In genomic region chr14:64968651-64969050, GRCh38 we compare ENCODE assay signal across 15 cellular contexts. TPM values are rescaled to one million over a fixed set of nuclear protein-coding genes. Genes with fewer than 3 reads are reported as not detected.
A peak's percentile ranks its signal among the peaks of the same experiment; 100 is the strongest.
DNase-seq lines count a peak whose midpoint lies in the region; ATAC-seq and TF ChIP-seq lines count a peak whose summit lies in the region.
"Had no signal": no experiment of that assay in that cellular context is flagged by ENCODE, and none has a peak within 500 bp of the region (broad histone marks: within the 10 kb centered on the region; RNA-seq: fewer than 3 reads in every experiment).

No MANE protein-coding gene starts in this region.

- no peak for DNase-seq in CD8-positive, alpha-beta T cell
- DNase-seq in Karpas-422 (no peak), astrocyte of the spinal cord (ENCODE audit: low read depth, low spot score) (peak; percentile 69), myocyte (ENCODE audit: low read depth) (peak; percentile 81), DMS53 treated with DMSO at 0.1 percent for 48 hours (lab: John Stamatoyannopoulos, UW; ENCODE audit: unreplicated experiment) (no peak)
- no peak for DNase-seq in stimulated activated CD4-positive, alpha-beta T cell treated with anti-CD3 and anti-CD28 coated beads, Interleukin-4, amount 100 ng/mL, for 1 hour
- DNase-seq: adrenal gland, GOT3, left ventricle myocardium superior, SHP77 treated with DMSO at 0.1 percent for 48 hours had no signal

- no peak for TF ChIP-seq CTCF in CD8-positive, alpha-beta T cell (IDR thresholded peaks at IDR 0.05)
- TF ChIP-seq CTCF in astrocyte of the spinal cord (IDR thresholded peaks at IDR 0.05; ENCODE audit: low read depth, low read length) = peak; percentile 17

- no peaks in the 10 kb centered on the region for H3K9me3 ChIP-seq in CD8-positive, alpha-beta T cell (ENCODE audit: low read length)
- no peaks in the 10 kb centered on the region for H3K9me3 ChIP-seq in Karpas-422 (ENCODE audit: low read length)
- H3K9me3 ChIP-seq: adrenal gland had no signal

- no peaks in the 10 kb centered on the region for H3K9me2 ChIP-seq in Karpas-422 (replicated peaks; ENCODE audit: insufficient read depth, low read length)

- no peak overlapping the region for H3K4me3 ChIP-seq in CD8-positive, alpha-beta T cell (ENCODE audit: low read depth, low read length)
- H3K4me3 ChIP-seq in Karpas-422 (ENCODE audit: low read length) (peak overlapping the region; percentile 9; the same call in 1 of the 2 replicates), astrocyte of the spinal cord (ENCODE audit: low read depth, low read length) (no peak overlapping the region)
- H3K4me3 ChIP-seq: adrenal gland had no signal

- ATAC-seq in CD8-positive, alpha-beta T cell = no peak
- ATAC-seq in HG02885 (IDR thresholded peaks at IDR 0.05; ENCODE audit: poor library complexity, unreplicated experiment) = no peak
- ATAC-seq in HG02763 (IDR thresholded peaks at IDR 0.05; ENCODE audit: unreplicated experiment) = no peak
- ATAC-seq: left ventricle myocardium superior had no signal

- CTCF ChIA-PET in CD8-positive, alpha-beta T cell (lab: Charles Lee) = interaction anchor here (1.2 to 2.0 kb wide), 2 partner anchors 18 to 145 kb away, joined by 3 to 7 read pairs; partner anchors contain the start of gene FNTB

- POLR2A ChIA-PET in CD8-positive, alpha-beta T cell (lab: Charles Lee) = interaction anchor here (0.8 kb wide), 1 partner anchor 54 kb away, joined by 3 read pairs; the partner anchor contains the start of gene CHURC1

- H3K4me3 Mint-ChIP-seq in CD8-positive, alpha-beta T cell = no peak overlapping the region
- H3K4me3 Mint-ChIP-seq: T-helper 1 cell treated with Interleukin-12 subunit alpha and Interleukin-12 subunit beta and Interleukin-4 antibody, amounts not matched to agents 30 μg/mL and 1 μg/mL, for 36 hours had no signal

- peaks cover 25% of the 10 kb centered on the region for H3K4me1 Mint-ChIP-seq in CD8-positive, alpha-beta T cell (ENCODE audit: low read depth)

- no peaks in the 10 kb centered on the region for H3K27me3 ChIP-seq in CD8-positive, alpha-beta T cell (ENCODE audit: insufficient read depth, low read length)
- no peaks in the 10 kb centered on the region for H3K27me3 ChIP-seq in Karpas-422 (ENCODE audit: low read length)
- H3K27me3 ChIP-seq: adrenal gland had no signal

- intact Hi-C loops in CD8-positive, alpha-beta T cell (cut with DNase I, micrococcal nuclease) = no loop called here

- no peaks in the 10 kb centered on the region for H3K36me3 Mint-ChIP-seq in CD8-positive, alpha-beta T cell

- no peaks in the 10 kb centered on the region for H3K27me3 Mint-ChIP-seq in CD8-positive, alpha-beta T cell (ENCODE audit: low read depth)

- H3K4me2 ChIP-seq in Karpas-422 (ENCODE audit: low read depth, low read length, poor library complexity, severe bottlenecking) = peak overlapping the region; percentile 31

- H3K27ac Mint-ChIP-seq in CD8-positive, alpha-beta T cell = peak overlapping the region; percentile 6
- H3K27ac Mint-ChIP-seq: T-helper 1 cell treated with Interleukin-12 subunit alpha and Interleukin-12 subunit beta and Interleukin-4 antibody, amounts not matched to agents 30 μg/mL and 1 μg/mL, for 36 hours had no signal

- peaks cover 32% of the 10 kb centered on the region; the same call in 1 of the 2 replicates for H4K20me1 ChIP-seq in Karpas-422 (ENCODE audit: insufficient read depth, low read depth, low read length)

- no peak overlapping the region for H3K27ac ChIP-seq in CD8-positive, alpha-beta T cell (ENCODE audit: low read depth, low read length)
- H3K27ac ChIP-seq in Karpas-422 (ENCODE audit: low read length) = peak overlapping the region; percentile 45
- H3K27ac ChIP-seq: adrenal gland had no signal

- H2AFZ ChIP-seq in Karpas-422 (ENCODE audit: low read length) = no peak overlapping the region

- in situ Hi-C loops in astrocyte of the spinal cord (cut with HindIII; ENCODE audit: low sequenced_read_pairs) = no loop called here

- peak overlapping the region; percentile 35 for H3K9ac ChIP-seq in Karpas-422 (ENCODE audit: low read length)

- no peaks in the 10 kb centered on the region for H3K79me2 ChIP-seq in Karpas-422 (ENCODE audit: low read length)

- H3K4me1 ChIP-seq in CD8-positive, alpha-beta T cell (ENCODE audit: insufficient read depth, low read length) = peaks cover 16% of the 10 kb centered on the region
- peaks cover 37% of the 10 kb centered on the region for H3K4me1 ChIP-seq in Karpas-422 (ENCODE audit: low read length)

- H3K36me3 ChIP-seq in CD8-positive, alpha-beta T cell (ENCODE audit: insufficient read depth, low read length) = no peaks in the 10 kb centered on the region
- H3K36me3 ChIP-seq in Karpas-422 (ENCODE audit: insufficient read depth, low read length) = no peaks in the 10 kb centered on the region
- H3K36me3 ChIP-seq: adrenal gland had no signal

- no peaks in the 10 kb centered on the region for H3K9me3 Mint-ChIP-seq in CD8-positive, alpha-beta T cell
- H3K9me3 Mint-ChIP-seq: T-helper 1 cell treated with Interleukin-12 subunit alpha and Interleukin-12 subunit beta and Interleukin-4 antibody, amounts not matched to agents 30 μg/mL and 1 μg/mL, for 36 hours had no signal

RNA-seq across cellular contexts. Expression of gene RAB15, which starts 3.5 kb away (rescaled TPM):
- total RNA-seq in CD8-positive, alpha-beta T cell = 1 to 10 TPM; 2.9 to 3.6 TPM
- 0.83 and 1.2 TPM in 2 replicates for total RNA-seq in Karpas-422 (2014; rRNA removed; shearing (Covaris generic); ENCODE audit: low replicate concordance)
- total RNA-seq in myocyte = 93.6 and 148 TPM in 2 replicates
- 80.4 TPM for polyA plus RNA-seq in myocyte (2012)

RNA-seq across cellular contexts. Expression of gene FNTB, which starts 18.0 kb away (rescaled TPM):
- 1 to 10 TPM; 6.3 to 7.7 TPM for total RNA-seq in CD8-positive, alpha-beta T cell
- total RNA-seq in Karpas-422 (2014; rRNA removed; shearing (Covaris generic); ENCODE audit: low replicate concordance) = 15.2 and 16.0 TPM in 2 replicates
- total RNA-seq in myocyte = 11.8 and 13.9 TPM in 2 replicates
- 16.4 TPM for polyA plus RNA-seq in myocyte (2012)

RNA-seq across cellular contexts. Expression of gene GPX2, which starts 26.1 kb away (rescaled TPM):
- total RNA-seq in CD8-positive, alpha-beta T cell = not detected
- not detected in 2 replicates for total RNA-seq in Karpas-422 (2014; rRNA removed; shearing (Covaris generic); ENCODE audit: low replicate concordance)
- total RNA-seq in myocyte = not detected in 2 replicates
- 1.0 TPM for polyA plus RNA-seq in myocyte (2012)
- total RNA-seq: fibroblast of villous mesenchyme, left ventricle myocardium superior, osteoblast had no signal

RNA-seq across cellular contexts. Expression of gene CHURC1, which starts 54.4 kb away (rescaled TPM):
- total RNA-seq in CD8-positive, alpha-beta T cell = 10 to 100 TPM; 43.9 to 46.7 TPM
- 84.9 and 136 TPM in 2 replicates for total RNA-seq in Karpas-422 (2014; rRNA removed; shearing (Covaris generic); ENCODE audit: low replicate concordance)
- total RNA-seq in myocyte = 41.3 and 55.0 TPM in 2 replicates
- 55.7 TPM for polyA plus RNA-seq in myocyte (2012)

Comparison
In these comparisons a context has a peak if more than half of its experiments do, and no peak if none do; other contexts are left out.
1. DNase-seq: peak in astrocyte of the spinal cord (single experiment) and myocyte (single experiment); none in CD8-positive, alpha-beta T cell (0 of 7), Karpas-422 (single experiment), DMS53 treated with DMSO at 0.1 percent for 48 hours (single experiment) and stimulated activated CD4-positive, alpha-beta T cell treated with anti-CD3 and anti-CD28 coated beads, Interleukin-4, amount 100 ng/mL, for 1 hour (single experiment).
2. RNA of gene RAB15, which starts 3.5 kb away (total RNA-seq): 93.6 to 148 TPM in myocyte; 2.9 to 3.6 TPM in CD8-positive, alpha-beta T cell and 0.83 to 1.2 TPM in Karpas-422; every median in the first group is over 10 times any median in the second.